In the genomic region with DNA sequence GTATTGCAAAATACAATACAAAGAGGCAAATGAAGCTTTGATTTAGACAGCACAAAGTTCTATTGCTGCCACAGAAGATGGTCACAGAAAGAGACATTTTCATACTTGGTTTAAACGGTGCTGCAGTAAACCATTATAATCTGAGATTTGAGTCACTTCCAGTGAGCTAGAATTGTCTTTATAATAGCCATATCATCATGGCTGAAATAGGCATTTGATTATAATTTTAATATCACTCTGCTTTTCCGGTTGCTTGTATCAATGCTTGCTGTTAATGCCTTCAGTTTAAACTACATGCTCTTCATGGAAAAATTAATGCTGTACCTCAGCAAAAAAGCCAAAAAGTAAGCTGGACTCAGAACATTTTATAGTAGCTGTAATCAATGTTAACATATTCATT, we compare ENCODE assay signal across 2 cellular contexts.
TF ChIP-seq lines count a peak whose summit lies in the region.

No MANE protein-coding gene starts in this region.

TF ChIP-seq in SK-N-SH, 30 proteins besides CTCF, POLR2A, EP300 and RAD21 (continued from another document):
- TF ChIP-seq, protein P1, sequence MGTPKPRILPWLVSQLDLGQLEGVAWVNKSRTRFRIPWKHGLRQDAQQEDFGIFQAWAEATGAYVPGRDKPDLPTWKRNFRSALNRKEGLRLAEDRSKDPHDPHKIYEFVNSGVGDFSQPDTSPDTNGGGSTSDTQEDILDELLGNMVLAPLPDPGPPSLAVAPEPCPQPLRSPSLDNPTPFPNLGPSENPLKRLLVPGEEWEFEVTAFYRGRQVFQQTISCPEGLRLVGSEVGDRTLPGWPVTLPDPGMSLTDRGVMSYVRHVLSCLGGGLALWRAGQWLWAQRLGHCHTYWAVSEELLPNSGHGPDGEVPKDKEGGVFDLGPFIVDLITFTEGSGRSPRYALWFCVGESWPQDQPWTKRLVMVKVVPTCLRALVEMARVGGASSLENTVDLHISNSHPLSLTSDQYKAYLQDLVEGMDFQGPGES (IDR thresholded peaks at IDR 0.05; ENCODE audit: low read depth, low read length) = no peak
- no peak for TF ChIP-seq FOXM1 (IDR thresholded peaks at IDR 0.05; ENCODE audit: low read depth)
- no peak for TF ChIP-seq YY1 (IDR thresholded peaks at IDR 0.05; ENCODE audit: low read depth)
- TF ChIP-seq, protein P2, sequence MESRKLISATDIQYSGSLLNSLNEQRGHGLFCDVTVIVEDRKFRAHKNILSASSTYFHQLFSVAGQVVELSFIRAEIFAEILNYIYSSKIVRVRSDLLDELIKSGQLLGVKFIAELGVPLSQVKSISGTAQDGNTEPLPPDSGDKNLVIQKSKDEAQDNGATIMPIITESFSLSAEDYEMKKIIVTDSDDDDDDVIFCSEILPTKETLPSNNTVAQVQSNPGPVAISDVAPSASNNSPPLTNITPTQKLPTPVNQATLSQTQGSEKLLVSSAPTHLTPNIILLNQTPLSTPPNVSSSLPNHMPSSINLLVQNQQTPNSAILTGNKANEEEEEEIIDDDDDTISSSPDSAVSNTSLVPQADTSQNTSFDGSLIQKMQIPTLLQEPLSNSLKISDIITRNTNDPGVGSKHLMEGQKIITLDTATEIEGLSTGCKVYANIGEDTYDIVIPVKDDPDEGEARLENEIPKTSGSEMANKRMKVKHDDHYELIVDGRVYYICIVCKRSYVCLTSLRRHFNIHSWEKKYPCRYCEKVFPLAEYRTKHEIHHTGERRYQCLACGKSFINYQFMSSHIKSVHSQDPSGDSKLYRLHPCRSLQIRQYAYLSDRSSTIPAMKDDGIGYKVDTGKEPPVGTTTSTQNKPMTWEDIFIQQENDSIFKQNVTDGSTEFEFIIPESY (IDR thresholded peaks at IDR 0.05; ENCODE audit: borderline replicate concordance, low read depth) = no peak
- TF ChIP-seq SIN3A (IDR thresholded peaks at IDR 0.05; ENCODE audit: borderline replicate concordance, low read depth, low read length) = no peak
- TF ChIP-seq, protein P3, sequence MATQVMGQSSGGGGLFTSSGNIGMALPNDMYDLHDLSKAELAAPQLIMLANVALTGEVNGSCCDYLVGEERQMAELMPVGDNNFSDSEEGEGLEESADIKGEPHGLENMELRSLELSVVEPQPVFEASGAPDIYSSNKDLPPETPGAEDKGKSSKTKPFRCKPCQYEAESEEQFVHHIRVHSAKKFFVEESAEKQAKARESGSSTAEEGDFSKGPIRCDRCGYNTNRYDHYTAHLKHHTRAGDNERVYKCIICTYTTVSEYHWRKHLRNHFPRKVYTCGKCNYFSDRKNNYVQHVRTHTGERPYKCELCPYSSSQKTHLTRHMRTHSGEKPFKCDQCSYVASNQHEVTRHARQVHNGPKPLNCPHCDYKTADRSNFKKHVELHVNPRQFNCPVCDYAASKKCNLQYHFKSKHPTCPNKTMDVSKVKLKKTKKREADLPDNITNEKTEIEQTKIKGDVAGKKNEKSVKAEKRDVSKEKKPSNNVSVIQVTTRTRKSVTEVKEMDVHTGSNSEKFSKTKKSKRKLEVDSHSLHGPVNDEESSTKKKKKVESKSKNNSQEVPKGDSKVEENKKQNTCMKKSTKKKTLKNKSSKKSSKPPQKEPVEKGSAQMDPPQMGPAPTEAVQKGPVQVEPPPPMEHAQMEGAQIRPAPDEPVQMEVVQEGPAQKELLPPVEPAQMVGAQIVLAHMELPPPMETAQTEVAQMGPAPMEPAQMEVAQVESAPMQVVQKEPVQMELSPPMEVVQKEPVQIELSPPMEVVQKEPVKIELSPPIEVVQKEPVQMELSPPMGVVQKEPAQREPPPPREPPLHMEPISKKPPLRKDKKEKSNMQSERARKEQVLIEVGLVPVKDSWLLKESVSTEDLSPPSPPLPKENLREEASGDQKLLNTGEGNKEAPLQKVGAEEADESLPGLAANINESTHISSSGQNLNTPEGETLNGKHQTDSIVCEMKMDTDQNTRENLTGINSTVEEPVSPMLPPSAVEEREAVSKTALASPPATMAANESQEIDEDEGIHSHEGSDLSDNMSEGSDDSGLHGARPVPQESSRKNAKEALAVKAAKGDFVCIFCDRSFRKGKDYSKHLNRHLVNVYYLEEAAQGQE (IDR thresholded peaks at IDR 0.05; ENCODE audit: low read depth, low read length) = no peak
- TF ChIP-seq JUND (IDR thresholded peaks at IDR 0.05) = no peak
- no peak for TF ChIP-seq EZH2phosphoT487 (IDR thresholded peaks at IDR 0.05; ENCODE audit: borderline replicate concordance, low read depth)
- TF ChIP-seq, protein P4, sequence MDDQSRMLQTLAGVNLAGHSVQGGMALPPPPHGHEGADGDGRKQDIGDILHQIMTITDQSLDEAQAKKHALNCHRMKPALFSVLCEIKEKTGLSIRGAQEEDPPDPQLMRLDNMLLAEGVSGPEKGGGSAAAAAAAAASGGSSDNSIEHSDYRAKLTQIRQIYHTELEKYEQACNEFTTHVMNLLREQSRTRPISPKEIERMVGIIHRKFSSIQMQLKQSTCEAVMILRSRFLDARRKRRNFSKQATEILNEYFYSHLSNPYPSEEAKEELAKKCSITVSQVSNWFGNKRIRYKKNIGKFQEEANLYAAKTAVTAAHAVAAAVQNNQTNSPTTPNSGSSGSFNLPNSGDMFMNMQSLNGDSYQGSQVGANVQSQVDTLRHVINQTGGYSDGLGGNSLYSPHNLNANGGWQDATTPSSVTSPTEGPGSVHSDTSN (IDR thresholded peaks at IDR 0.05) = no peak
- TF ChIP-seq, protein P5, sequence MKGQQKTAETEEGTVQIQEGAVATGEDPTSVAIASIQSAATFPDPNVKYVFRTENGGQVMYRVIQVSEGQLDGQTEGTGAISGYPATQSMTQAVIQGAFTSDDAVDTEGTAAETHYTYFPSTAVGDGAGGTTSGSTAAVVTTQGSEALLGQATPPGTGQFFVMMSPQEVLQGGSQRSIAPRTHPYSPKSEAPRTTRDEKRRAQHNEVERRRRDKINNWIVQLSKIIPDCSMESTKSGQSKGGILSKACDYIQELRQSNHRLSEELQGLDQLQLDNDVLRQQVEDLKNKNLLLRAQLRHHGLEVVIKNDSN (IDR thresholded peaks at IDR 0.05; ENCODE audit: borderline replicate concordance, low read depth) = no peak
- TF ChIP-seq, protein P6, sequence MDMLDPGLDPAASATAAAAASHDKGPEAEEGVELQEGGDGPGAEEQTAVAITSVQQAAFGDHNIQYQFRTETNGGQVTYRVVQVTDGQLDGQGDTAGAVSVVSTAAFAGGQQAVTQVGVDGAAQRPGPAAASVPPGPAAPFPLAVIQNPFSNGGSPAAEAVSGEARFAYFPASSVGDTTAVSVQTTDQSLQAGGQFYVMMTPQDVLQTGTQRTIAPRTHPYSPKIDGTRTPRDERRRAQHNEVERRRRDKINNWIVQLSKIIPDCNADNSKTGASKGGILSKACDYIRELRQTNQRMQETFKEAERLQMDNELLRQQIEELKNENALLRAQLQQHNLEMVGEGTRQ (IDR thresholded peaks at IDR 0.05; ENCODE audit: borderline replicate concordance, low read depth, low read length) = no peak
- no peak for TF ChIP-seq GATA2 (CRISPR knock-in tag; IDR thresholded peaks at IDR 0.05)
- no peak for TF ChIP-seq CHD2 (IDR thresholded peaks at IDR 0.05; ENCODE audit: low read length, partially characterized antibody)
- no peak for TF ChIP-seq FOSL2 (IDR thresholded peaks at IDR 0.05; ENCODE audit: borderline replicate concordance, low read depth)
- no peak for TF ChIP-seq POLR2AphosphoS5 (IDR thresholded peaks at IDR 0.05; ENCODE audit: low read depth, low read length)
- TF ChIP-seq TCF12 (IDR thresholded peaks at IDR 0.05) = no peak

TF ChIP-seq in SK-N-SH treated with all-trans-retinoic acid at 6 μM for 48 hours, 23 proteins besides CTCF, POLR2A, EP300 and RAD21 (continued from another document):
- TF ChIP-seq ZFP30 (CRISPR knock-in tag; IDR thresholded peaks at IDR 0.05) (no peak), GLIS3 (CRISPR knock-in tag; IDR thresholded peaks at IDR 0.05) (no peak), ISL1 (CRISPR knock-in tag; IDR thresholded peaks at IDR 0.05) (no peak), OSR1 (CRISPR knock-in tag; IDR thresholded peaks at IDR 0.05) (no peak), BACH2 (CRISPR knock-in tag; IDR thresholded peaks at IDR 0.05; ENCODE audit: borderline replicate concordance) (no peak), ZNF8 (CRISPR knock-in tag; IDR thresholded peaks at IDR 0.05) (no peak), SNAI2 (CRISPR knock-in tag; IDR thresholded peaks at IDR 0.05) (no peak), TOX (CRISPR knock-in tag; IDR thresholded peaks at IDR 0.05; ENCODE audit: borderline replicate concordance) (no peak), ESRRG (CRISPR knock-in tag; IDR thresholded peaks at IDR 0.05) (no peak), ZFP3 (CRISPR knock-in tag; IDR thresholded peaks at IDR 0.05) (no peak), TCF4 (CRISPR knock-in tag; IDR thresholded peaks at IDR 0.05; ENCODE audit: borderline replicate concordance) (no peak), ZNF565 (CRISPR knock-in tag; conservative IDR thresholded peaks at IDR 0.05; ENCODE audit: low read depth) (no peak)
- TF ChIP-seq, protein P7, sequence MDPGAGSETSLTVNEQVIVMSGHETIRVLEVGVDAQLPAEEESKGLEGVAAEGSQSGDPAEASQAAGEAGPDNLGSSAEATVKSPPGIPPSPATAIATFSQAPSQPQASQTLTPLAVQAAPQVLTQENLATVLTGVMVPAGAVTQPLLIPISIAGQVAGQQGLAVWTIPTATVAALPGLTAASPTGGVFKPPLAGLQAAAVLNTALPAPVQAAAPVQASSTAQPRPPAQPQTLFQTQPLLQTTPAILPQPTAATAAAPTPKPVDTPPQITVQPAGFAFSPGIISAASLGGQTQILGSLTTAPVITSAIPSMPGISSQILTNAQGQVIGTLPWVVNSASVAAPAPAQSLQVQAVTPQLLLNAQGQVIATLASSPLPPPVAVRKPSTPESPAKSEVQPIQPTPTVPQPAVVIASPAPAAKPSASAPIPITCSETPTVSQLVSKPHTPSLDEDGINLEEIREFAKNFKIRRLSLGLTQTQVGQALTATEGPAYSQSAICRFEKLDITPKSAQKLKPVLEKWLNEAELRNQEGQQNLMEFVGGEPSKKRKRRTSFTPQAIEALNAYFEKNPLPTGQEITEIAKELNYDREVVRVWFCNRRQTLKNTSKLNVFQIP (CRISPR knock-in tag; IDR thresholded peaks at IDR 0.05; ENCODE audit: borderline replicate concordance, low read depth) = no peak
- TF ChIP-seq, protein P8, sequence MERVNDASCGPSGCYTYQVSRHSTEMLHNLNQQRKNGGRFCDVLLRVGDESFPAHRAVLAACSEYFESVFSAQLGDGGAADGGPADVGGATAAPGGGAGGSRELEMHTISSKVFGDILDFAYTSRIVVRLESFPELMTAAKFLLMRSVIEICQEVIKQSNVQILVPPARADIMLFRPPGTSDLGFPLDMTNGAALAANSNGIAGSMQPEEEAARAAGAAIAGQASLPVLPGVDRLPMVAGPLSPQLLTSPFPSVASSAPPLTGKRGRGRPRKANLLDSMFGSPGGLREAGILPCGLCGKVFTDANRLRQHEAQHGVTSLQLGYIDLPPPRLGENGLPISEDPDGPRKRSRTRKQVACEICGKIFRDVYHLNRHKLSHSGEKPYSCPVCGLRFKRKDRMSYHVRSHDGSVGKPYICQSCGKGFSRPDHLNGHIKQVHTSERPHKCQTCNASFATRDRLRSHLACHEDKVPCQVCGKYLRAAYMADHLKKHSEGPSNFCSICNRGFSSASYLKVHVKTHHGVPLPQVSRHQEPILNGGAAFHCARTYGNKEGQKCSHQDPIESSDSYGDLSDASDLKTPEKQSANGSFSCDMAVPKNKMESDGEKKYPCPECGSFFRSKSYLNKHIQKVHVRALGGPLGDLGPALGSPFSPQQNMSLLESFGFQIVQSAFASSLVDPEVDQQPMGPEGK (CRISPR knock-in tag; IDR thresholded peaks at IDR 0.05; ENCODE audit: borderline replicate concordance) = no peak
